ENCODE assay signal across 16 cellular contexts in the genomic region with DNA sequence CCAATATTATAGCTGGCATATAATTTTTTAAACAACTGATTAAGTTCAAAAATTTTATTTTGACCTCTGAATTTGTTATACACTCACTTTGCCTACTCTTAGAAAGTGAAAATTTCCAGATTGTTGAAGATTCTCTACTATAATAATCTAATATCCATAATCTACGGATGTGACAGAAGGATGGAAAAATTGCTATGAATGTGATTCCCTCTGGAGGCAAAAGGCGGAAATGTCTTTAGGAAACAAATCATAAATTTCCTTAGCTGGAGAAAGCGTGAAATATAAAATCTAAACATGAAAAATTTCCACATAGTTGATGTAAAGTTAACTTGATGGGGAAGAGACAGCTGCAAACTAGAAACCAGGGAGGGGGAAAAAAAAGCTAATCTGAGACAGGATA.
DNase-seq lines count a peak whose midpoint lies in the region; ATAC-seq and TF ChIP-seq lines count a peak whose summit lies in the region.
"Had no signal": no experiment of that assay in that cellular context is flagged by ENCODE, and none has a peak within 500 bp of the region (broad histone marks: within the 10 kb centered on the region; RNA-seq: fewer than 3 reads in every experiment).

No MANE protein-coding gene starts in this region.

- H4K12ac ChIP-seq in trophoblast cell (ENCODE audit: low read depth, low read length), result no peak overlapping the region

- no peaks in the 10 kb centered on the region for H3K79me2 ChIP-seq in trophoblast cell (ENCODE audit: control insufficient read depth, insufficient read depth, low read length, poor library complexity)

- no peak for ATAC-seq in left cardiac atrium

- H4K91ac ChIP-seq in trophoblast cell (ENCODE audit: low read depth, low read length), result no peak overlapping the region

- no peak overlapping the region for H4K8ac ChIP-seq in trophoblast cell (ENCODE audit: low read depth, low read length)

- no peak overlapping the region for H2BK5ac ChIP-seq in trophoblast cell (ENCODE audit: low read depth, low read length, poor library complexity)

- TF ChIP-seq POLR2A in uterus (IDR thresholded peaks at IDR 0.05), result no peak

- no peaks in the 10 kb centered on the region for H3K27me3 ChIP-seq in trophoblast cell (ENCODE audit: insufficient read depth, low read length)
- no peaks in the 10 kb centered on the region for H3K27me3 ChIP-seq in uterus
- H3K27me3 ChIP-seq: Peyer's patch had no signal

- H3K4me1 ChIP-seq in trophoblast cell (ENCODE audit: control insufficient read depth in 1 of 2, insufficient read depth in 2 of 2, low read length in 2 of 2) (no peaks in the 10 kb centered on the region), uterus (no peaks in the 10 kb centered on the region)
- H3K4me1 ChIP-seq: Peyer's patch had no signal

- no peak overlapping the region for H2BK12ac ChIP-seq in trophoblast cell (ENCODE audit: low read length)

- H3K4ac ChIP-seq in trophoblast cell (ENCODE audit: low read depth, low read length), result no peak overlapping the region

- H2AFZ ChIP-seq in trophoblast cell (ENCODE audit: insufficient read depth, low read length, poor library complexity), result no peak overlapping the region

- TF ChIP-seq CTCF in C4-2B (conservative IDR thresholded peaks at IDR 0.05) (peak; percentile 47), VCaP (conservative IDR thresholded peaks at IDR 0.05) (peak; percentile 72), uterus (IDR thresholded peaks at IDR 0.05) (no peak)

- no peak overlapping the region for H3K23ac ChIP-seq in trophoblast cell (ENCODE audit: low read length)

- no peaks in the 10 kb centered on the region for H3K79me1 ChIP-seq in trophoblast cell (ENCODE audit: low read length)

- no peak overlapping the region for H2BK120ac ChIP-seq in trophoblast cell (ENCODE audit: insufficient read depth, low read length, poor library complexity)

- DNase-seq in HCEC 1CT, result peak; percentile 9
- DNase-seq in midbrain (lab: John Stamatoyannopoulos, UW), result peak; percentile 6
- DNase-seq in left cardiac atrium, result no peak
- no peak for DNase-seq in trophoblast cell
- no peak for DNase-seq in uterus
- DNase-seq: CD4-positive, alpha-beta T cell; COR-L47; DMS 273 treated with DMSO at 0.1 percent for 48 hours; GF-D8; Karpas-422; NCI-H1436; NCI-H187 treated with DMSO at 0.1 percent for 48 hours; NK-92 treated with Interleukin-12 subunit alpha and Interleukin-12 subunit beta, amount 100 ng/mL, for 24 hours; Peyer's patch had no signal

- no peak overlapping the region for H3K4me3 ChIP-seq in trophoblast cell (ENCODE audit: low read depth, low read length)
- no peak overlapping the region for H3K4me3 ChIP-seq in uterus
- H3K4me3 ChIP-seq: Peyer's patch had no signal

- no peaks in the 10 kb centered on the region for H3K9me3 ChIP-seq in trophoblast cell (ENCODE audit: insufficient read depth, low read depth, low read length)
- H3K9me3 ChIP-seq in uterus, result no peaks in the 10 kb centered on the region
- H3K9me3 ChIP-seq: Peyer's patch had no signal

- intact Hi-C loops in left cardiac atrium (cut with DNase I), result no loop called here
- intact Hi-C loops in uterus (cut with DNase I; ENCODE audit: low total_unique reads), result no loop called here

- H3K27ac ChIP-seq in C4-2B (no peak overlapping the region), VCaP (no peak overlapping the region), trophoblast cell (ENCODE audit: low read depth, low read length) (no peak overlapping the region), uterus (no peak overlapping the region)
- H3K27ac ChIP-seq: Peyer's patch had no signal

- no CpG with 5 or more reads among the region's 3 CpGs for WGBS in trophoblast cell (ENCODE audit: extremely low coverage, insufficient coverage, insufficient read length)

- H3K4me2 ChIP-seq in trophoblast cell (ENCODE audit: low read length), result no peak overlapping the region

- H3K9ac ChIP-seq in trophoblast cell (ENCODE audit: low read length), result no peak overlapping the region

- no peak overlapping the region for H2AK5ac ChIP-seq in trophoblast cell (ENCODE audit: low read length)

- H3K18ac ChIP-seq in trophoblast cell (ENCODE audit: low read length), result no peak overlapping the region

- H3K36me3 ChIP-seq in trophoblast cell (ENCODE audit: control insufficient read depth in 1 of 2, insufficient read depth in 2 of 2, low read length in 2 of 2) (no peaks in the 10 kb centered on the region), uterus (no peaks in the 10 kb centered on the region)
- H3K36me3 ChIP-seq: Peyer's patch had no signal

- H3K14ac ChIP-seq in trophoblast cell (ENCODE audit: low read length), result no peak overlapping the region

Comparison
In these comparisons a context has a peak if more than half of its experiments do, and no peak if none do; other contexts are left out.
1. CTCF ChIP-seq: peak in C4-2B (single experiment) and VCaP (single experiment); none in uterus (0 of 4).
2. DNase-seq: peak in HCEC 1CT (single experiment) and midbrain (single experiment); none in left cardiac atrium (single experiment), trophoblast cell (0 of 2) and uterus (0 of 2).